Comparison of ENCODE assay signal across 20 cellular contexts in the genomic region with DNA sequence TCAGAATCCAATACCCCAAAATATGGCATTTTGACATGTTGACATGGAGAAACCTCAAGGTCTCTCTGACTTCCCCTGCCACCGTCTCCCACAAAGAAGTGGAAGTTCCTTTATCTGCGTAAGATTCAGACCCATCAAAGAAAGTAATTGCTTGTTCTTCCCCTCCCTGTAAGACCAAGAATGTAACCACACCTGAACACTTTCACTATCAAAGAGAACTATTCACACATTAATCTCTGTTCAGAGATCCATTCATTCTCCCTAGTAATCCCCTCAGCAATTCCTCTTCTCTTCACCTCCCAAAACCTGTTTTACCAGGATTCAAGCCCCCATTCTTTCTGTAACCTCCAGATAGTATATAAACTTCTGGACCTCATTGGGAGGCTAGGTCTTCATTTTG. TPM values are rescaled to one million over a fixed set of nuclear protein-coding genes. Genes with fewer than 3 reads are reported as not detected.
DNase-seq lines count a peak whose midpoint lies in the region; ATAC-seq, FAIRE-seq and TF ChIP-seq lines count a peak whose summit lies in the region.
"Had no signal": no experiment of that assay in that cellular context is flagged by ENCODE, and none has a peak within 500 bp of the region (broad histone marks: within the 10 kb centered on the region; RNA-seq: fewer than 3 reads in every experiment).

No MANE protein-coding gene starts in this region.

- H4K5ac ChIP-seq in mesendoderm (ENCODE audit: low read length): no peak overlapping the region

- no peak overlapping the region for H3K9ac ChIP-seq in mesendoderm (ENCODE audit: low read length)
- H3K9ac ChIP-seq: SK-N-SH had no signal

- no peak overlapping the region for H2BK5ac ChIP-seq in mesendoderm (ENCODE audit: low read length)

- H2BK15ac ChIP-seq in mesendoderm (replicated peaks; ENCODE audit: low read depth): no peak overlapping the region

- DNase-seq in SKM-1 treated with dmso at 0.1 percent for 144 hours (lab: John Stamatoyannopoulos, UW; ENCODE audit: unreplicated experiment) (peak; percentile 7), SKM-1 (lab: John Stamatoyannopoulos, UW; ENCODE audit: unreplicated experiment) (no peak), mesendoderm (peak; percentile 39), breast epithelium (ENCODE audit: low spot score in 2 of 2) (no peak), D721Med (ENCODE audit: insufficient read length, low spot score) (no peak)
- DNase-seq: activated CD8-positive, alpha-beta T cell treated with anti-CD3 and anti-CD28 coated beads, Interleukin-2, amount 10 ng/mL, durations not matched to agents 7 days and 5 days; dermis blood vessel endothelial cell; mammary epithelial cell; NCI-H1436 treated with DMSO at 0.1 percent for 48 hours; NCI-H524 treated with DMSO at 0.1 percent for 48 hours; retina; RPMI8226; SK-N-SH; stimulated activated naive B cell treated with anti-CD40 and anti-IgM and Interleukin-4, amounts not matched to agents 10 μg/mL and 1 μg/mL and 100 μg/mL, for 72 hours; T-helper 9 cell had no signal

- H3K27ac ChIP-seq in mesendoderm (ENCODE audit: low read depth, low read length): no peak overlapping the region
- H3K27ac ChIP-seq in breast epithelium: no peak overlapping the region

- H3K4me2 ChIP-seq in mesendoderm (ENCODE audit: low read length): no peak overlapping the region
- H3K4me2 ChIP-seq: SK-N-SH, smooth muscle cell had no signal

- no CpG with 5 or more reads among the region's 2 CpGs for WGBS in mesendoderm (ENCODE audit: extremely low coverage, insufficient coverage, low lambda C conversion rate)

- no peak overlapping the region for H3K56ac ChIP-seq in mesendoderm (ENCODE audit: low read length)

- no peaks in the 10 kb centered on the region for H3K4me1 ChIP-seq in mesendoderm (ENCODE audit: control insufficient read depth, low read depth, low read length)
- peaks cover 0 to under 1% of the 10 kb centered on the region in 2 donors for H3K4me1 ChIP-seq in breast epithelium

- peak; percentile 27 for ATAC-seq in GM18867 (IDR thresholded peaks at IDR 0.05; ENCODE audit: unreplicated experiment)
- ATAC-seq in HG03378 (IDR thresholded peaks at IDR 0.05; ENCODE audit: unreplicated experiment): peak; percentile 31
- ATAC-seq in HG02884 (IDR thresholded peaks at IDR 0.05; ENCODE audit: unreplicated experiment): no peak
- ATAC-seq: activated CD4-positive, CD25-positive, alpha-beta regulatory T cell treated with anti-CD3 and anti-CD28 coated beads, Interleukin-2, amount 50 U/mL, for 24 hours; activated CD8-positive, alpha-beta T cell treated with anti-CD3 and anti-CD28 coated beads, Interleukin-2, amount 10 ng/mL, durations not matched to agents 7 days and 5 days had no signal

- FAIRE-seq in D721Med (lab: Jason Lieb, UNC): no peak

- TF ChIP-seq CTCF in breast epithelium (IDR thresholded peaks at IDR 0.05) (no peak), D721Med (IDR thresholded peaks at IDR 0.05; ENCODE audit: insufficient read depth, missing control alignments) (no peak)

- no peak overlapping the region for H2AK5ac ChIP-seq in mesendoderm (ENCODE audit: low read length)

- no peaks in the 10 kb centered on the region for H3K79me2 ChIP-seq in mesendoderm (ENCODE audit: control insufficient read depth, insufficient read depth, low read length)

- no peak overlapping the region for H3K23ac ChIP-seq in mesendoderm (ENCODE audit: low read length)

- H3K27me3 ChIP-seq in mesendoderm (ENCODE audit: insufficient read depth, low read length, poor library complexity): no peaks in the 10 kb centered on the region
- no peaks in the 10 kb centered on the region for H3K27me3 ChIP-seq in breast epithelium

- H3K4me3 ChIP-seq in mesendoderm (ENCODE audit: low read length) (no peak overlapping the region), breast epithelium (no peak overlapping the region)
- H3K4me3 ChIP-seq: smooth muscle cell had no signal

- H3K79me1 ChIP-seq in mesendoderm (ENCODE audit: low read length): no peaks in the 10 kb centered on the region

- H3K9me3 ChIP-seq in breast epithelium: no peaks in the 10 kb centered on the region
- H3K9me3 ChIP-seq: SK-N-SH had no signal

- no peak overlapping the region for H3K4ac ChIP-seq in mesendoderm (ENCODE audit: low read depth, low read length)

- no peak for TF ChIP-seq POLR2A in breast epithelium (IDR thresholded peaks at IDR 0.05)

- no peak overlapping the region for H2BK120ac ChIP-seq in mesendoderm (ENCODE audit: low read depth, low read length)

- no peak overlapping the region for H4K8ac ChIP-seq in mesendoderm (ENCODE audit: low read depth, low read length)

- H3K18ac ChIP-seq in mesendoderm (ENCODE audit: low read length): no peak overlapping the region

- intact Hi-C loops in breast epithelium (cut with DNase I; ENCODE audit: low total_unique reads): no loop called here

- no peaks in the 10 kb centered on the region for H3K36me3 ChIP-seq in mesendoderm (ENCODE audit: control insufficient read depth, insufficient read depth, low read length)
- no peaks in the 10 kb centered on the region for H3K36me3 ChIP-seq in breast epithelium

RNA-seq across cellular contexts. Expression of a gene that starts 4.1 kb away (rescaled TPM):
- 7.0 TPM for polyA plus RNA-seq in mesendoderm (2013, experiment 1 of 2)
- polyA plus RNA-seq in mesendoderm (2013, experiment 2 of 2): 7.3 TPM
- total RNA-seq in breast epithelium: 10 to 100 TPM in 1 of 3 donors, 1 to 10 TPM in 2; 3.4 to 13.1 (median 7.3) TPM

Comparison
In these comparisons a context has a peak if more than half of its experiments do, and no peak if none do; other contexts are left out.
1. DNase-seq: peak in SKM-1 treated with dmso at 0.1 percent for 144 hours (single experiment) and mesendoderm (single experiment); none in SKM-1 (single experiment), breast epithelium (0 of 2) and D721Med (single experiment).